In genomic region chr15:30823068-30823813, GRCh38 we compare ENCODE assay signal across 8 cellular contexts.
DNase-seq lines count a peak whose midpoint lies in the region; ATAC-seq and TF ChIP-seq lines count a peak whose summit lies in the region.
"Not testable (repeated sequence)": the region's sequence is repeated elsewhere in the genome, so short reads cannot be mapped to it uniquely, and the experiment has no call there.

No MANE protein-coding gene starts in this region.

- peak; percentile 74 for DNase-seq in GM06990 (ENCODE audit: extremely low read depth, insufficient read length)
- DNase-seq in NCI-H1417 (lab: John Stamatoyannopoulos, UW), result peak; percentile 41 to 97 (median 86)
- DNase-seq in activated CD8-positive, alpha-beta memory T cell treated with anti-CD3 and anti-CD28 coated beads, Interleukin-2, amount 50 U/mL, for 48 hours, result peak; percentile 67
- DNase-seq in naive thymus-derived CD8-positive, alpha-beta T cell, result peak in 6 of 10 donors; percentile 5 to 73 (median 32)
- peak; percentile 31 for DNase-seq in stimulated activated naive CD4-positive, alpha-beta T cell treated with Interleukin-2 at 50 U/mL for 16 hours (lab: John Stamatoyannopoulos, UW)

- H3K4me3 Mint-ChIP-seq in naive thymus-derived CD8-positive, alpha-beta T cell, result peak overlapping the region; percentile 85 to 98 (median 92)

- H3K9ac ChIP-seq in duodenal mucosa (ENCODE audit: low read depth in 1 of 2, low read length in 2 of 2), result not testable (repeated sequence)

- peak overlapping the region; percentile 83 to 97 (median 90) for H3K27ac Mint-ChIP-seq in naive thymus-derived CD8-positive, alpha-beta T cell

- not testable (repeated sequence) for H3K27me3 Mint-ChIP-seq in naive thymus-derived CD8-positive, alpha-beta T cell

- peak overlapping the region; percentile 72 for H3K4me3 ChIP-seq in GM06990 (replicated peaks; ENCODE audit: low read depth, low read length)
- H3K4me3 ChIP-seq in duodenal mucosa (ENCODE audit: low read depth in 1 of 2, low read length in 2 of 2), result peak overlapping the region; percentile 24 to 40

- not testable (repeated sequence) for H3K36me3 ChIP-seq in GM06990 (ENCODE audit: control insufficient read depth, insufficient read depth, low read length); duodenal mucosa (ENCODE audit: control insufficient read depth in 1 of 2, insufficient read depth in 2 of 2, low read length in 2 of 2)

- H3K36me3 Mint-ChIP-seq in naive thymus-derived CD8-positive, alpha-beta T cell, result peaks cover 0 to 10% (median 4%) of the 10 kb centered on the region in 3 donors

- H3K27ac ChIP-seq in duodenal mucosa (ENCODE audit: low read depth, low read length), result not testable (repeated sequence)

- H3K4me1 Mint-ChIP-seq in naive thymus-derived CD8-positive, alpha-beta T cell, result peaks cover 3 to 36% (median 10%) of the 10 kb centered on the region in 4 donors

- TF ChIP-seq CTCF in GM06990 (IDR thresholded peaks at IDR 0.05; ENCODE audit: insufficient read depth, low read length, poor library complexity, severe bottlenecking), result not testable (repeated sequence)

- POLR2A ChIA-PET in naive thymus-derived CD8-positive, alpha-beta T cell (lab: Charles Lee), result interaction anchor here (1.3 kb wide), 1 partner anchor 80 kb away, joined by 4 read pairs; the partner anchor contains the start of gene FAN1

- H3K9me3 ChIP-seq in duodenal mucosa (ENCODE audit: control insufficient read depth in 1 of 2, low read length in 2 of 2), result not testable (repeated sequence)

- H3K27me3 ChIP-seq in GM06990 (replicated peaks; ENCODE audit: control insufficient read depth, insufficient read depth, low read length); duodenal mucosa (ENCODE audit: control insufficient read depth in 1 of 2, insufficient read depth in 2 of 2, low read length in 2 of 2): not testable (repeated sequence)

- not testable (repeated sequence) for H3K4me1 ChIP-seq in duodenal mucosa (ENCODE audit: control insufficient read depth in 1 of 2, insufficient read depth in 2 of 2, low read length in 2 of 2)

- ATAC-seq in HG02678 (IDR thresholded peaks at IDR 0.05; ENCODE audit: unreplicated experiment), result peak; percentile 97
- peak; percentile 68 to 84 for ATAC-seq in naive thymus-derived CD8-positive, alpha-beta T cell

- H3K9me3 Mint-ChIP-seq in naive thymus-derived CD8-positive, alpha-beta T cell, result not testable (repeated sequence)

TF ChIP-seq in PFSK-1, 5 proteins besides CTCF, POLR2A, EP300 and RAD21:
- TF ChIP-seq FOXP2 (optimal IDR thresholded peaks at IDR 0.05; ENCODE audit: borderline replicate concordance, extremely low read depth, extremely low read length, insufficient read depth) (peak; percentile 26), POLR2AphosphoS5 (IDR thresholded peaks at IDR 0.05; ENCODE audit: low read depth, low read length) (peak; percentile 72), TAF1 (IDR thresholded peaks at IDR 0.05; ENCODE audit: borderline replicate concordance, insufficient read depth, low read length) (0 out of 2 replicates have a peak, but pooled peaks have one; percentile 63)
TF ChIP-seq in PFSK-1: peak in this region for 3; not testable (repeated sequence) for 2.

Comparison
In these comparisons a context has a peak if more than half of its experiments do, and no peak if none do; other contexts are left out.
1. DNase-seq: peak in every context shown above with its lines; median percentile 86 in NCI-H1417; 74 in GM06990; 67 in activated CD8-positive, alpha-beta memory T cell treated with anti-CD3 and anti-CD28 coated beads, Interleukin-2, amount 50 U/mL, for 48 hours; 32 in naive thymus-derived CD8-positive, alpha-beta T cell; 31 in stimulated activated naive CD4-positive, alpha-beta T cell treated with Interleukin-2 at 50 U/mL for 16 hours.